Comparison of ENCODE assay signal across 27 cellular contexts in genomic region chrX:74906427-74906826, GRCh38. TPM values are rescaled to one million over a fixed set of nuclear protein-coding genes. Genes with fewer than 3 reads are reported as not detected.
"Had no signal": no experiment of that assay in that cellular context is flagged by ENCODE, and none has a peak within 500 bp of the region (broad histone marks: within the 10 kb centered on the region; RNA-seq: fewer than 3 reads in every experiment).

No MANE protein-coding gene starts in this region.

- DNase-seq: naive thymus-derived CD4-positive, alpha-beta T cell; natural killer cell; occipital lobe; ovary; right cardiac atrium; right lobe of liver; spleen; stimulated activated CD4-positive, alpha-beta T cell treated with anti-CD3 and anti-CD28 coated beads, Interleukin-12 subunit alpha, Interleukin-12 subunit beta, amount 100 ng/mL, for 4 hours; stimulated activated CD4-positive, alpha-beta T cell treated with anti-CD3 and anti-CD28 coated beads, Interleukin-1b, Interleukin-23, amount 100 ng/mL, for 48 hours; stimulated activated CD4-positive, alpha-beta T cell treated with anti-CD3 and anti-CD28 coated beads, Interleukin-4, amount 100 ng/mL, for 1 hour; stimulated activated CD4-positive, alpha-beta T cell treated with anti-CD3 and anti-CD28 coated beads, Interleukin-4, amount 100 ng/mL, for 4 hours; stimulated activated CD8-positive, alpha-beta memory T cell treated with anti-CD3 and anti-CD28 coated beads, Interleukin-4, amount 100 ng/mL, for 48 hours; stimulated activated naive CD4-positive, alpha-beta T cell treated with Interleukin-2 at 50 U/mL for 16 hours; stomach; thyroid gland; trophoblast cell; upper lobe of left lung had no signal

- H3K27ac ChIP-seq: neural progenitor cell, ovary, parathyroid adenoma, prostate gland, right lobe of liver, skin epidermis, spleen, thoracic aorta, thyroid gland, tibial nerve, upper lobe of left lung, vagina had no signal

- H3K4me3 ChIP-seq: neural progenitor cell, ovary, prostate gland, right lobe of liver, skin epidermis, smooth muscle cell, spleen, stomach, thoracic aorta, thyroid gland, tibial nerve, upper lobe of left lung, vagina had no signal

- H3K9me3 ChIP-seq: ovary, prostate gland, right lobe of liver, spleen, stomach, thoracic aorta, thyroid gland, tibial nerve, upper lobe of left lung, vagina had no signal

- H3K4me1 ChIP-seq: neural progenitor cell, parathyroid adenoma, prostate gland, right lobe of liver, spleen, stomach, thyroid gland, tibial nerve, upper lobe of left lung, vagina had no signal

- H3K27me3 ChIP-seq: neural progenitor cell, ovary, spleen, stomach, thyroid gland, tibial nerve, upper lobe of left lung, vagina had no signal

- H3K9ac ChIP-seq: neural progenitor cell, parathyroid adenoma had no signal

- H3K36me3 ChIP-seq: neural progenitor cell, ovary, prostate gland, right lobe of liver, spleen, stomach, thoracic aorta, thyroid gland, tibial nerve, upper lobe of left lung, vagina had no signal

RNA-seq across cellular contexts. Expression of gene NEXMIF, which starts 18.8 kb away (rescaled TPM):
- total RNA-seq: osteoblast, pulmonary artery endothelial cell had no signal
